ENCODE assay signal across 9 cellular contexts in genomic region chr2:53695586-53695985, GRCh38.
"Had no signal": no experiment of that assay in that cellular context is flagged by ENCODE, and none has a peak within 500 bp of the region (broad histone marks: within the 10 kb centered on the region; RNA-seq: fewer than 3 reads in every experiment).

No MANE protein-coding gene starts in this region.

- H3K4me3 ChIP-seq: GM23338, K562 had no signal

- DNase-seq: H7, HCEC 1CT, IMR-90, Kasumi-1, KG1 had no signal

- FAIRE-seq: H1, HTR-8/SVneo, K562 had no signal

- ATAC-seq: GM23338, K562 had no signal
